Comparison of ENCODE assay signal across 8 cellular contexts in the genomic region with DNA sequence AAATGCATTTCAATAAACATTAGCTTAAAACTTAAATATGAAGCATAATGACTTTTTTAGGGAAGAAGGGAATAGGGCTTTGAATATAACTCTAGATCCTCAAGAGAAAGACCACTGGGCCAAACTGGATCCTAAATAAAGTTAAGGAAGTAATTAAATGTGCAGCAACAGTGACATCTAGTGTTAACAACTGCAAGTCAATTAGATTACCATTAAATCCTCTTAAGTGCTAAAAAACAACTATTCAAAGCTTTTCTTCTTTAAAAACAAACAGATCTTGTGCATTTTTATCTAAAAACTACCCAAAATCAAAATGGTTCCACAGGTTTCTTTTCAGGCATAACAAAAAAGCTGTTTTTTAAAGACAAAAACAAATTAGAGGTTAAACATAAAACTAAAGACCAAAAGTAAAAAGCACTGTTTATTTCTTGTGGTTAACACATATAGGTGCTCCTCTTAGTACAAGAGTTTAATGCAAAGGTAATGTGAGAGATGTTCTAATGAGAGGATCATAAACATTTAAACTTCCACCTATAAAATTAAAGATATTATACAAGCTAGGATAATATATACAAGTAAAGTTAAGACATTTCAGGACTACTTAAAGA.
A peak's percentile ranks its signal among the peaks of the same experiment; 100 is the strongest.
DNase-seq lines count a peak whose midpoint lies in the region; ATAC-seq lines count a peak whose summit lies in the region.

No MANE protein-coding gene starts in this region.

- ATAC-seq in HG02610 (IDR thresholded peaks at IDR 0.05; ENCODE audit: unreplicated experiment), result no peak
- ATAC-seq in GM19395 (IDR thresholded peaks at IDR 0.05; ENCODE audit: unreplicated experiment), result no peak

- peak; percentile 72 for DNase-seq in DMS153 (lab: John Stamatoyannopoulos, UW)
- DNase-seq in M059J (ENCODE audit: low read depth), result peak; percentile 69
- peak; percentile 4 for DNase-seq in OCI-M2 (lab: John Stamatoyannopoulos, UW; ENCODE audit: unreplicated experiment)
- peak; percentile 90 for DNase-seq in dermis blood vessel endothelial cell
- DNase-seq in medulla oblongata (ENCODE audit: extremely low spot score), result peak; percentile 91
- DNase-seq in HuH-7 (ENCODE audit: low spot score), result no peak
